ENCODE assay signal across 8 cellular contexts in the genomic region with DNA sequence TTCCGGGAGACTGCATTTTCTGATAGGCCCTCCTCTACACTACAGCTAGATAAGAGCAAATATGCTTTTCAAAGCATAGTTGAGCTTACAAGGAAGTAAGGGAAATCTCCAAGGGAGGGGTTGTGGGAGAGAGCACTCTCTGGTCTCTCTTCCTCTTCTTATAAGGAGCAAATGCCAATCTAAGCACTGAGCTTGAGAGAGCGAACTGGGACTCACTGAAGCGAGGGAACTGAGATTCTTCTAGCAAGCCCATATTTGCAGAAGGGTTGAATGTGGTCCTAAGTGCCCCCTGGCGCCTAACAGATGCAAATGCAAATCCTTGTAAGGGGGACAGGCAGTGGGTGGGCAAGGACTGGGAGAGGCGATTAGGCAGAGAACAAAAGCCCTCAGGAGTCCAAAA.
DNase-seq lines count a peak whose midpoint lies in the region; ATAC-seq and TF ChIP-seq lines count a peak whose summit lies in the region.

No MANE protein-coding gene starts in this region.

- H3K27ac Mint-ChIP-seq in naive B cell: no peak overlapping the region

- DNase-seq in stimulated activated CD4-positive, alpha-beta T cell treated with anti-CD3 and anti-CD28 coated beads, Interleukin-1b, Interleukin-23, amount 100 ng/mL, for 48 hours: peak; percentile 8
- no peak for DNase-seq in stimulated activated CD4-positive, alpha-beta T cell treated with anti-CD3 and anti-CD28 coated beads, Interleukin-2, amount 100 ng/mL, for 48 hours
- DNase-seq in NT2/D1 (ENCODE audit: low read depth, low spot score) (peak; percentile 80), dermis microvascular lymphatic vessel endothelial cell (ENCODE audit: low read depth in 2 of 2) (peak; percentile 15 to 51), naive B cell (peak; percentile 13), omental fat pad (ENCODE audit: low spot score) (no peak), HuH-7.5 (ENCODE audit: low spot score) (no peak)

- H3K36me3 ChIP-seq in NT2/D1 (ENCODE audit: insufficient read depth, insufficient read length, low read length): no peaks in the 10 kb centered on the region

- peaks cover 0 to 4% (median 0%) of the 10 kb centered on the region in 7 donors for H3K9me3 Mint-ChIP-seq in naive B cell

- H3K27me3 ChIP-seq in NT2/D1 (ENCODE audit: insufficient read depth, insufficient read length): no peaks in the 10 kb centered on the region

- no peaks in the 10 kb centered on the region for H3K9me3 ChIP-seq in NT2/D1 (ENCODE audit: insufficient read depth, low read length)

- H3K36me3 Mint-ChIP-seq in naive B cell: no peaks in the 10 kb centered on the region

- H3K4me3 ChIP-seq in NT2/D1 (ENCODE audit: insufficient read length, low read depth): no peak overlapping the region

- ATAC-seq in HG02870 (IDR thresholded peaks at IDR 0.05; ENCODE audit: unreplicated experiment) (peak; percentile 86), naive B cell (ENCODE audit: low read depth in 2 of 2) (peak; percentile 18 to 58), omental fat pad (ENCODE audit: low FRiP score) (no peak)

- H3K27me3 Mint-ChIP-seq in naive B cell: peaks cover 8 to 22% (median 12%) of the 10 kb centered on the region in 3 donors

- no peaks in the 10 kb centered on the region for H3K4me1 ChIP-seq in NT2/D1 (ENCODE audit: insufficient read depth, insufficient read length)

- TF ChIP-seq CTCF in omental fat pad (IDR thresholded peaks at IDR 0.05): no peak

- no peak overlapping the region for H3K4me3 Mint-ChIP-seq in naive B cell

- peaks cover 2 to 14% (median 3%) of the 10 kb centered on the region in 3 donors for H3K4me1 Mint-ChIP-seq in naive B cell

- H3K9ac ChIP-seq in NT2/D1 (ENCODE audit: insufficient read length, low read depth): no peak overlapping the region

Comparison
In these comparisons a context has a peak if more than half of its experiments do, and no peak if none do; other contexts are left out.
1. DNase-seq: peak in stimulated activated CD4-positive, alpha-beta T cell treated with anti-CD3 and anti-CD28 coated beads, Interleukin-1b, Interleukin-23, amount 100 ng/mL, for 48 hours (single experiment), NT2/D1 (single experiment), dermis microvascular lymphatic vessel endothelial cell (2 of 2) and naive B cell (single experiment); none in stimulated activated CD4-positive, alpha-beta T cell treated with anti-CD3 and anti-CD28 coated beads, Interleukin-2, amount 100 ng/mL, for 48 hours (0 of 2), omental fat pad (single experiment) and HuH-7.5 (single experiment).